In the genomic region with DNA sequence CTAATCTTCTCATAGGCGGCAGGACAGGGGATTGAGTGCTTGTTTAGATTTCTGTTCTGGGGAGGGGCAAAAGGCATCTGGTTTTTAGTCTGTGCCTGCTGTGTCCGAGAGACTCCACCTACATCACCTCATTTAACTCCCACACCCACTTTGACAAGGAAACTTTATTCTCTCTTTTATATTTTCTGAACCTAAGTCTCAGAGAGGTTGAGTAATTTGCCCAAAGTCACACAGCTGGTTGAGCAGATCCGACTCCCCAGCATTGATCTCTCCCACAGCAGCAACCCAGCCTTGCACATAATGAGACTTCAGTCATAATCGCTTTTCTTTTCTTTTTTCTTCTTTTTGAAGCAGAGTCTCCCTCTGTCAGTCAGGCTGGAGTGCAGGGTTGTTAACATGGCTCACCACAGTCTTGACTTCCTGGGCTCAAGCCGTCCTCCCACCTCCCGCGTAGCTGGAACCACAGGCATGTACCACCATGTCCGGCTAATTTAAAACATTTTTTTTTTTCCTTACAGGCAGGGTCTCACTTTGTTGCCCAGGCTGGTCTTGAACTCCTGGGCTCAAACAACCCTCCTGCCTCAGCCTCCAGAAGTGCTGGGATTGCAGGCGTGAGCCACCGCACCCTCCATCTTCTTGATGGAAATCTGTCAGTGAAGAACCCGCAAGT, we compare ENCODE assay signal across 14 cellular contexts. TPM values are rescaled to one million over a fixed set of nuclear protein-coding genes. Genes with fewer than 3 reads are reported as not detected.
DNase-seq lines count a peak whose midpoint lies in the region; ATAC-seq and TF ChIP-seq lines count a peak whose summit lies in the region.
"Had no signal": no experiment of that assay in that cellular context is flagged by ENCODE, and none has a peak within 500 bp of the region (broad histone marks: within the 10 kb centered on the region; RNA-seq: fewer than 3 reads in every experiment).

No MANE protein-coding gene starts in this region.

- CTCF ChIA-PET in AG04449 (lab: Yijun Ruan, JAX), result interaction anchor here (0.6 kb wide), 1 partner anchor 50 kb away, joined by 3 read pairs; no protein-coding TSS in a partner anchor
- CTCF ChIA-PET in HEK293 (lab: Yijun Ruan, JAX), result interaction anchor here (0.9 kb wide), 1 partner anchor 25 kb away, joined by 3 read pairs; no protein-coding TSS in a partner anchor

- ATAC-seq in GM19324 (IDR thresholded peaks at IDR 0.05; ENCODE audit: low FRiP score, unreplicated experiment), result no peak
- ATAC-seq: effector memory CD8-positive, alpha-beta T cell; gastrocnemius medialis had no signal

- DNase-seq in AG04449 (ENCODE audit: low read depth, low spot score) (no peak), astrocyte of the cerebellum (ENCODE audit: low read depth) (peak; percentile 62), fibroblast of villous mesenchyme (ENCODE audit: low read depth) (peak; percentile 56), thyroid gland (no peak), colonic mucosa (no peak), NCI-H526 treated with DMSO at 0.1 percent for 48 hours (lab: John Stamatoyannopoulos, UW) (no peak)
- DNase-seq: activated CD4-positive, alpha-beta T cell treated with anti-CD3 and anti-CD28 coated beads for 1 hour; activated naive CD4-positive, alpha-beta T cell; effector memory CD8-positive, alpha-beta T cell; gastrocnemius medialis; NCI-H2029 treated with DMSO at 0.1 percent for 48 hours; RPMI8226 had no signal

- POLR2A ChIA-PET in AG04449 (lab: Yijun Ruan, JAX) (interaction anchor here (0.9 kb wide), 1 partner anchor 24 kb away, joined by 5 read pairs; no protein-coding TSS in a partner anchor), HEK293 (lab: Yijun Ruan, JAX) (interaction anchor here (0.7 kb wide), 1 partner anchor 10 kb away, joined by 4 read pairs; no protein-coding TSS in a partner anchor)

- intact Hi-C loops in thyroid gland (cut with DNase I), result no loop called here
- intact Hi-C loops in colonic mucosa (cut with DNase I), result no loop called here

- H3K4me3 ChIP-seq in AG04449 (ENCODE audit: low read depth, low read length) (peak overlapping the region; percentile 39), HEK293 (ENCODE audit: low read depth, low read length) (no peak overlapping the region), astrocyte of the cerebellum (ENCODE audit: low read depth, low read length) (no peak overlapping the region), fibroblast of villous mesenchyme (ENCODE audit: low read depth, low read length) (no peak overlapping the region), thyroid gland (replicated peaks in 1 of 3) (no peak overlapping the region), colonic mucosa (no peak overlapping the region)
- H3K4me3 ChIP-seq: gastrocnemius medialis had no signal

- H3K4me1 ChIP-seq in HEK293 (ENCODE audit: control insufficient read depth, insufficient read depth, low read length) (no peaks in the 10 kb centered on the region), thyroid gland (no peaks in the 10 kb centered on the region), colonic mucosa (no peaks in the 10 kb centered on the region)
- H3K4me1 ChIP-seq: gastrocnemius medialis had no signal

- in situ Hi-C loops in astrocyte of the cerebellum (cut with HindIII; ENCODE audit: low sequenced_read_pairs), result no loop called here

- H3K27ac ChIP-seq in HEK293 (ENCODE audit: extremely low read depth, low read depth, low read length), result no peak overlapping the region
- no peak overlapping the region for H3K27ac ChIP-seq in thyroid gland
- no peak overlapping the region for H3K27ac ChIP-seq in colonic mucosa
- H3K27ac ChIP-seq: gastrocnemius medialis had no signal

- H3K36me3 ChIP-seq in HEK293 (ENCODE audit: control insufficient read depth in 2 of 2, insufficient read depth in 1 of 2, low read length in 2 of 2) (no peaks in the 10 kb centered on the region), thyroid gland (no peaks in the 10 kb centered on the region), colonic mucosa (no peaks in the 10 kb centered on the region)
- H3K36me3 ChIP-seq: gastrocnemius medialis had no signal

- H3K9me3 ChIP-seq in HEK293 (ENCODE audit: control insufficient read depth, insufficient read depth, low read depth, low read length), result no peaks in the 10 kb centered on the region
- no peaks in the 10 kb centered on the region for H3K9me3 ChIP-seq in thyroid gland
- H3K9me3 ChIP-seq in colonic mucosa, result no peaks in the 10 kb centered on the region
- H3K9me3 ChIP-seq: gastrocnemius medialis had no signal

- H3K9ac ChIP-seq in colonic mucosa (ENCODE audit: low read depth in 2 of 2, low read length in 2 of 2), result no peak overlapping the region

- no peak for TF ChIP-seq POLR2A in thyroid gland (IDR thresholded peaks at IDR 0.05)

- TF ChIP-seq CTCF in AG04449 (IDR thresholded peaks at IDR 0.05; ENCODE audit: insufficient read depth, low read length, missing control alignments) (no peak), HEK293 (tag by site-specific recombination; IDR thresholded peaks at IDR 0.05) (no peak), astrocyte of the cerebellum (IDR thresholded peaks at IDR 0.05; ENCODE audit: low read depth, low read length, missing control alignments) (no peak), fibroblast of villous mesenchyme (IDR thresholded peaks at IDR 0.05; ENCODE audit: insufficient read depth, low read depth, low read length) (no peak), thyroid gland (IDR thresholded peaks at IDR 0.05) (no peak), colonic mucosa (IDR thresholded peaks at IDR 0.05) (no peak)

- 85 to 90% methylated on average over 11 of the region's 11 CpGs for WGBS in thyroid gland, 2 donors

- H3K27me3 ChIP-seq in thyroid gland, result no peaks in the 10 kb centered on the region
- H3K27me3 ChIP-seq in colonic mucosa, result no peaks in the 10 kb centered on the region
- H3K27me3 ChIP-seq: gastrocnemius medialis had no signal

TF ChIP-seq in HEK293, 187 proteins besides CTCF, POLR2A, EP300 and RAD21:
- no peak for TF ChIP-seq ZSCAN30 (tag by site-specific recombination; IDR thresholded peaks at IDR 0.05)
- peak; percentile 74 for TF ChIP-seq ZNF768 (tag by site-specific recombination; IDR thresholded peaks at IDR 0.05)

RNA-seq across cellular contexts. Expression of gene ANKRD33B, which starts 36.5 kb away (rescaled TPM):
- total RNA-seq in fibroblast of villous mesenchyme (1.6 and 2.6 TPM in 2 replicates), thyroid gland (1 to 10 TPM in 3 of 4 donors, under 1 TPM in 1; 0.67 to 1.6 (median 1.1) TPM), colonic mucosa (under 1 TPM; 0.47 to 0.66 TPM)

Comparison
In these comparisons a context has a peak if more than half of its experiments do, and no peak if none do; other contexts are left out.
1. DNase-seq: peak in astrocyte of the cerebellum (single experiment) and fibroblast of villous mesenchyme (single experiment); none in AG04449 (single experiment), thyroid gland (0 of 2), colonic mucosa (single experiment) and NCI-H526 treated with DMSO at 0.1 percent for 48 hours (single experiment).